ENCODE assay signal across 19 cellular contexts in genomic region chr3:121018917-121019321, GRCh38.
A peak's percentile ranks its signal among the peaks of the same experiment; 100 is the strongest.
DNase-seq lines count a peak whose midpoint lies in the region; ATAC-seq, FAIRE-seq and TF ChIP-seq lines count a peak whose summit lies in the region.
"Had no signal": no experiment of that assay in that cellular context is flagged by ENCODE, and none has a peak within 500 bp of the region (broad histone marks: within the 10 kb centered on the region; RNA-seq: fewer than 3 reads in every experiment).

No MANE protein-coding gene starts in this region.

- H3K4me3 ChIP-seq in heart right ventricle (no peak overlapping the region), bronchial epithelial cell (ENCODE audit: low read depth, low read length) (no peak overlapping the region), spleen (no peak overlapping the region)
- H3K4me3 ChIP-seq: SK-N-MC had no signal

- no peaks in the 10 kb centered on the region for H3K36me3 ChIP-seq in heart right ventricle
- H3K36me3 ChIP-seq in bronchial epithelial cell (ENCODE audit: control insufficient read depth, insufficient read depth, low read length), result no peaks in the 10 kb centered on the region
- no peaks in the 10 kb centered on the region for H3K36me3 ChIP-seq in spleen

- no peak for FAIRE-seq in bronchial epithelial cell (lab: Jason Lieb, UNC)
- FAIRE-seq: RCC 7860 had no signal

- peak; percentile 58 for DNase-seq in cardiac septum (ENCODE audit: low spot score)
- DNase-seq in heart right ventricle, result no peak
- DNase-seq in bronchial epithelial cell (ENCODE audit: low read depth), result peak; percentile 2
- peak; percentile 3 for DNase-seq in iPS-NIHi11 (ENCODE audit: low spot score)
- peak; percentile 40 for DNase-seq in spleen
- no peak for DNase-seq in DMS153 (lab: John Stamatoyannopoulos, UW)
- DNase-seq: 8988T, DMS 273 treated with DMSO at 0.1 percent for 48 hours, GDM1, GOT3, NCI-H1417 treated with DMSO at 0.1 percent for 48 hours, NCI-H1930, NCI-H526 treated with DMSO at 0.1 percent for 48 hours, Right ventricle myocardium superior had no signal

- intact Hi-C loops in cardiac septum (cut with DNase I), result no loop called here
- intact Hi-C loops in heart right ventricle (cut with DNase I), result no loop called here
- intact Hi-C loops in spleen (cut with DNase I; ENCODE audit: low total_unique reads), result no loop called here

- no peak for TF ChIP-seq POLR2A in spleen (IDR thresholded peaks at IDR 0.05)

- H3K27ac ChIP-seq in heart right ventricle (no peak overlapping the region), spleen (no peak overlapping the region)
- H3K27ac ChIP-seq: KMS-11, SK-N-MC had no signal

- peaks cover 0 to 11% (median 3%) of the 10 kb centered on the region in 11 donors for H3K9me3 ChIP-seq in heart right ventricle
- peaks cover 0 to 17% (median 3%) of the 10 kb centered on the region in 8 donors for H3K9me3 ChIP-seq in spleen

- H3K27me3 ChIP-seq in heart right ventricle (no peaks in the 10 kb centered on the region), bronchial epithelial cell (ENCODE audit: control insufficient read depth, insufficient read depth, low read length) (no peaks in the 10 kb centered on the region), spleen (replicated peaks in 1 of 7) (no peaks in the 10 kb centered on the region)

- H3K4me1 ChIP-seq in heart right ventricle (no peaks in the 10 kb centered on the region), spleen (no peaks in the 10 kb centered on the region)

- ATAC-seq in heart right ventricle (no peak), HG02678 (IDR thresholded peaks at IDR 0.05; ENCODE audit: unreplicated experiment) (no peak), GM21423 (IDR thresholded peaks at IDR 0.05; ENCODE audit: unreplicated experiment) (no peak)

- 75 to 79% methylated on average over 8 of the region's 8 CpGs for WGBS in heart right ventricle, 2 donors
- WGBS in spleen, 5 donors, result 78 to 89% (median 82%) methylated on average over 8 of the region's 8 CpGs

- TF ChIP-seq CTCF in heart right ventricle (IDR thresholded peaks at IDR 0.05) (no peak), bronchial epithelial cell (IDR thresholded peaks at IDR 0.05; ENCODE audit: insufficient read depth, low read length, severe bottlenecking) (no peak), spleen (IDR thresholded peaks at IDR 0.05 in 8 of 11, conservative IDR thresholded peaks at IDR 0.05 in 3 of 11) (no peak)

Comparison
In these comparisons a context has a peak if more than half of its experiments do, and no peak if none do; other contexts are left out.
1. DNase-seq: peak in cardiac septum (single experiment), bronchial epithelial cell (single experiment), iPS-NIHi11 (single experiment) and spleen (single experiment); none in heart right ventricle (0 of 2) and DMS153 (single experiment).